In the genomic region with DNA sequence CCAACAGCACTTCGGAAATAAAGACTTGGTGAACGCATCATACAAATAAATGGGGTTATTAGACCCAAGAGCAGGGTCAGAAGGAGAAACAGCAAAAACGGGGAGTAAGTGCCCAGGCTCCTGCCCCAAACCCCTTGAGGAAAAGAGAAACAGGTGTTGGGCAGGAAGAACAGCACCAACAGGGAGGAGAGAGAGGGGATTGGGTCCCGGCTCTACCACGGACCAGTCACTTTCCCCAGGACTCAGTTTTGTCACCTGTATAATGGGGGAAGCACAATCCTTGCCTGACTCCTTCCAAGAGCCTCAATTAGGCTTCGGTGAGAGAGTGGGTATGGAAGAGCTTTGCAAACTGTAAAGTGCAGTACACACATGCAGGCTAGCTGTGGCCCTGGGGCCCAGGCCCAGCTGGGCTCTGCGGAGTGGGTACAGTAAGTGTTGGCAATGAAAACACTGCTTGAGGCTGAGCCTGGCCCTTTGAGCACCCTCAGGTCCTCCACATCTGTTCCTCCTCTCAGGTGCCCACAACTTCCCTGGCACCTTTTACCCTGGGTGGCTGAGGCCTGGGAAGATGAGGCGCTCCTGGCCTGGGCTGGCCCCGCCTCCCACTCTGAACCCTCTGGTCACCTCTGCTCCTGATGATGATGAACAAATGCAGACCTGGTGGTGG, we compare ENCODE assay signal across 15 cellular contexts. TPM values are rescaled to one million over a fixed set of nuclear protein-coding genes. Genes with fewer than 3 reads are reported as not detected.
"Had no signal": no experiment of that assay in that cellular context is flagged by ENCODE, and none has a peak within 500 bp of the region (broad histone marks: within the 10 kb centered on the region; RNA-seq: fewer than 3 reads in every experiment).

No MANE protein-coding gene starts in this region.

- H3K27me3 Mint-ChIP-seq: activated naive CD8-positive, alpha-beta T cell; stimulated activated naive CD8-positive, alpha-beta T cell treated with anti-CD3 and anti-CD28 coated beads, Interleukin-15, Interleukin-2, amounts not matched to agents 100 ng/mL and 50 ng/mL, for 24 hours had no signal

- H3K4me3 Mint-ChIP-seq: activated naive CD8-positive, alpha-beta T cell; nephron; stimulated activated naive CD8-positive, alpha-beta T cell treated with anti-CD3 and anti-CD28 coated beads, Interleukin-15, Interleukin-2, amounts not matched to agents 100 ng/mL and 50 ng/mL, for 24 hours had no signal

- H3K36me3 ChIP-seq: ovary had no signal

- H3K27me3 ChIP-seq: ovary, testis had no signal

- H3K4me1 ChIP-seq: testis had no signal

- H3K36me3 Mint-ChIP-seq: activated naive CD8-positive, alpha-beta T cell had no signal

- H3K27ac Mint-ChIP-seq: activated naive CD8-positive, alpha-beta T cell; nephron; stimulated activated naive CD8-positive, alpha-beta T cell treated with anti-CD3 and anti-CD28 coated beads, Interleukin-15, Interleukin-2, amounts not matched to agents 100 ng/mL and 50 ng/mL, for 24 hours had no signal

- H3K9me3 Mint-ChIP-seq: nephron; stimulated activated naive CD8-positive, alpha-beta T cell treated with anti-CD3 and anti-CD28 coated beads, Interleukin-15, Interleukin-2, amounts not matched to agents 100 ng/mL and 50 ng/mL, for 24 hours had no signal

- H3K9me3 ChIP-seq: ovary, testis had no signal

- H3K4me3 ChIP-seq: ovary, testis had no signal

- H3K27ac ChIP-seq: ovary, testis had no signal

- DNase-seq: activated CD4-positive, alpha-beta T cell treated with anti-CD3 and anti-CD28 coated beads, Interleukin-2, amount 50 U/mL, for 4 hours; activated CD4-positive, CD25-positive, alpha-beta regulatory T cell treated with anti-CD3 and anti-CD28 coated beads, Interleukin-2, amount 50 U/mL, for 72 hours; activated gamma-delta T cell; activated T-cell treated with anti-CD3 and anti-CD28 coated beads, Interleukin-2, amount 50 U/mL, for 48 hours; dermis blood vessel endothelial cell; erythroblast; mesendoderm; stimulated activated CD4-positive, alpha-beta T cell treated with anti-CD3 and anti-CD28 coated beads, Interleukin-4, amount 100 ng/mL, for 24 hours; T-helper 2 cell; testis had no signal

RNA-seq across cellular contexts. Expression of a gene that starts 45.8 kb away (rescaled TPM):
- total RNA-seq: renal cortical epithelial cell had no signal
